26 cellular contexts compared by ENCODE assay signal in genomic region chr9:126128494-126129142, GRCh38.
DNase-seq lines count a peak whose midpoint lies in the region; ATAC-seq and TF ChIP-seq lines count a peak whose summit lies in the region.
"Had no signal": no experiment of that assay in that cellular context is flagged by ENCODE, and none has a peak within 500 bp of the region (broad histone marks: within the 10 kb centered on the region; RNA-seq: fewer than 3 reads in every experiment).

No MANE protein-coding gene starts in this region.

- H3K9me3 ChIP-seq in esophagus muscularis mucosa (peaks cover 0 to 9% (median 4%) of the 10 kb centered on the region in 4 donors), testis (no peaks in the 10 kb centered on the region)
- H3K9me3 ChIP-seq: breast epithelium, HAP-1, MG63, pancreas, SJSA1 had no signal

- H3K27ac ChIP-seq in esophagus muscularis mucosa (replicated peaks in 1 of 4) = no peak overlapping the region
- H3K27ac ChIP-seq in testis = no peak overlapping the region
- no peak overlapping the region for H3K27ac ChIP-seq in substantia nigra (ENCODE audit: low read depth, low read length, poor library complexity, severe bottlenecking)
- H3K27ac ChIP-seq: breast epithelium, heart right ventricle, left ventricle myocardium inferior, pancreas, sigmoid colon, SJSA1 had no signal

- H3K9me3 Mint-ChIP-seq in activated CD8-positive, alpha-beta T cell treated with anti-CD3 and anti-CD28 coated beads, Interleukin-2, amount 10 ng/mL, durations not matched to agents 7 days and 5 days (ENCODE audit: insufficient read depth) = no peaks in the 10 kb centered on the region
- no peaks in the 10 kb centered on the region for H3K9me3 Mint-ChIP-seq in activated CD8-positive, alpha-beta T cell treated with anti-CD3 and anti-CD28 coated beads for 36 hours
- H3K9me3 Mint-ChIP-seq: activated CD4-positive, alpha-beta T cell treated with anti-CD3 and anti-CD28 coated beads, Interleukin-2, amount 10 ng/mL, durations not matched to agents 7 days and 5 days; activated T-cell treated with anti-CD3 and anti-CD28 coated beads, Interleukin-2, amount 50 U/mL, for 24 hours had no signal

- no peak for TF ChIP-seq EP300 in esophagus muscularis mucosa (IDR thresholded peaks at IDR 0.05)

- no peak overlapping the region for H3K27ac Mint-ChIP-seq in activated CD8-positive, alpha-beta T cell treated with anti-CD3 and anti-CD28 coated beads, Interleukin-2, amount 10 ng/mL, durations not matched to agents 7 days and 5 days
- H3K27ac Mint-ChIP-seq in activated CD8-positive, alpha-beta T cell treated with anti-CD3 and anti-CD28 coated beads for 36 hours = no peak overlapping the region
- H3K27ac Mint-ChIP-seq: activated CD4-positive, alpha-beta T cell treated with anti-CD3 and anti-CD28 coated beads, Interleukin-2, amount 10 ng/mL, durations not matched to agents 7 days and 5 days; activated T-cell treated with anti-CD3 and anti-CD28 coated beads, Interleukin-2, amount 50 U/mL, for 24 hours; nephron; T-helper 17 cell had no signal

- POLR2A ChIA-PET in activated CD8-positive, alpha-beta T cell treated with anti-CD3 and anti-CD28 coated beads, Interleukin-2, amount 10 ng/mL, durations not matched to agents 7 days and 5 days (lab: Charles Lee) = no interaction called here
- POLR2A ChIA-PET in activated CD8-positive, alpha-beta T cell treated with anti-CD3 and anti-CD28 coated beads for 36 hours (lab: Charles Lee) = no interaction called here

- H3K36me3 ChIP-seq in esophagus muscularis mucosa = no peaks in the 10 kb centered on the region
- H3K36me3 ChIP-seq in testis (ENCODE audit: low read depth, missing control alignments) = no peaks in the 10 kb centered on the region
- H3K36me3 ChIP-seq: breast epithelium, HAP-1, heart right ventricle, left ventricle myocardium inferior, MG63, pancreas, sigmoid colon, SJSA1 had no signal

- CTCF ChIA-PET in activated CD8-positive, alpha-beta T cell treated with anti-CD3 and anti-CD28 coated beads, Interleukin-2, amount 10 ng/mL, durations not matched to agents 7 days and 5 days (lab: Charles Lee) = no interaction called here
- CTCF ChIA-PET in activated CD8-positive, alpha-beta T cell treated with anti-CD3 and anti-CD28 coated beads for 36 hours (lab: Charles Lee) = no interaction called here

- no peaks in the 10 kb centered on the region for H3K36me3 Mint-ChIP-seq in activated CD8-positive, alpha-beta T cell treated with anti-CD3 and anti-CD28 coated beads, Interleukin-2, amount 10 ng/mL, durations not matched to agents 7 days and 5 days (ENCODE audit: low read depth)
- H3K36me3 Mint-ChIP-seq in activated CD8-positive, alpha-beta T cell treated with anti-CD3 and anti-CD28 coated beads for 36 hours (ENCODE audit: low read depth) = no peaks in the 10 kb centered on the region

- H3K4me1 Mint-ChIP-seq in activated CD8-positive, alpha-beta T cell treated with anti-CD3 and anti-CD28 coated beads, Interleukin-2, amount 10 ng/mL, durations not matched to agents 7 days and 5 days (ENCODE audit: low read depth) = no peaks in the 10 kb centered on the region
- H3K4me1 Mint-ChIP-seq in activated CD8-positive, alpha-beta T cell treated with anti-CD3 and anti-CD28 coated beads for 36 hours (ENCODE audit: low read depth) = no peaks in the 10 kb centered on the region
- H3K4me1 Mint-ChIP-seq: activated CD4-positive, alpha-beta T cell treated with anti-CD3 and anti-CD28 coated beads, Interleukin-2, amount 10 ng/mL, durations not matched to agents 7 days and 5 days; nephron; T-helper 17 cell had no signal

- no peak overlapping the region for H3K4me3 Mint-ChIP-seq in activated CD8-positive, alpha-beta T cell treated with anti-CD3 and anti-CD28 coated beads, Interleukin-2, amount 10 ng/mL, durations not matched to agents 7 days and 5 days
- no peak overlapping the region for H3K4me3 Mint-ChIP-seq in activated CD8-positive, alpha-beta T cell treated with anti-CD3 and anti-CD28 coated beads for 36 hours
- H3K4me3 Mint-ChIP-seq: activated CD4-positive, alpha-beta T cell treated with anti-CD3 and anti-CD28 coated beads, Interleukin-2, amount 10 ng/mL, durations not matched to agents 7 days and 5 days; activated T-cell treated with anti-CD3 and anti-CD28 coated beads, Interleukin-2, amount 50 U/mL, for 24 hours; nephron; T-helper 17 cell had no signal

- 80% methylated on average over 13 of the region's 14 CpGs for WGBS in esophagus muscularis mucosa
- 93 to 94% methylated on average over 13 to 14 of the region's 14 CpGs for WGBS in testis, 2 donors

- peak; percentile 17 for DNase-seq in activated CD8-positive, alpha-beta T cell treated with anti-CD3 and anti-CD28 coated beads, Interleukin-2, amount 10 ng/mL, durations not matched to agents 7 days and 5 days
- no peak for DNase-seq in activated CD8-positive, alpha-beta T cell treated with anti-CD3 and anti-CD28 coated beads for 36 hours
- DNase-seq in NCI-H2196 treated with DMSO at 0.1 percent for 48 hours (lab: John Stamatoyannopoulos, UW; ENCODE audit: unreplicated experiment) (peak; percentile 21), esophagus muscularis mucosa (ENCODE audit: extremely low spot score) (peak; percentile 86), testis (peak; percentile 7), substantia nigra (lab: John Stamatoyannopoulos, UW) (no peak)
- DNase-seq: ACHN; activated CD4-positive, alpha-beta T cell treated with anti-CD3 and anti-CD28 coated beads, Interleukin-2, amount 10 ng/mL, durations not matched to agents 7 days and 5 days; activated naive CD4-positive, alpha-beta T cell treated with Interleukin-2 at 50 U/mL for 16 hours; activated T-cell treated with anti-CD3 and anti-CD28 coated beads, Interleukin-2, amount 50 U/mL, for 24 hours; amniotic stem cell; C1 segment of cervical spinal cord; heart right ventricle; left ventricle myocardium inferior; MG63; NCI-H1436 treated with DMSO at 0.1 percent for 48 hours; NCI-H2227 treated with DMSO at 0.1 percent for 48 hours; pancreas; sigmoid colon; T-helper 17 cell had no signal

- H3K4me3 ChIP-seq in esophagus muscularis mucosa (no peak overlapping the region), testis (no peak overlapping the region)
- H3K4me3 ChIP-seq: breast epithelium, HAP-1, heart right ventricle, left ventricle myocardium inferior, MG63, pancreas, sigmoid colon, SJSA1 had no signal

- TF ChIP-seq CTCF in activated CD8-positive, alpha-beta T cell treated with anti-CD3 and anti-CD28 coated beads for 36 hours (IDR thresholded peaks at IDR 0.05) = no peak
- TF ChIP-seq CTCF in esophagus muscularis mucosa (IDR thresholded peaks at IDR 0.05) (no peak), testis (IDR thresholded peaks at IDR 0.05) (no peak)

- H3K27me3 Mint-ChIP-seq in activated CD8-positive, alpha-beta T cell treated with anti-CD3 and anti-CD28 coated beads, Interleukin-2, amount 10 ng/mL, durations not matched to agents 7 days and 5 days (ENCODE audit: low read depth) = peaks cover 12% of the 10 kb centered on the region
- peaks cover 26% of the 10 kb centered on the region for H3K27me3 Mint-ChIP-seq in activated CD8-positive, alpha-beta T cell treated with anti-CD3 and anti-CD28 coated beads for 36 hours

- H3K4me1 ChIP-seq in esophagus muscularis mucosa (peaks cover 9 to 35% (median 27%) of the 10 kb centered on the region in 4 donors), testis (peaks cover 11% of the 10 kb centered on the region)
- H3K4me1 ChIP-seq: breast epithelium, HAP-1, pancreas, SJSA1 had no signal

- no peak for ATAC-seq in activated CD8-positive, alpha-beta T cell treated with anti-CD3 and anti-CD28 coated beads, Interleukin-2, amount 10 ng/mL, durations not matched to agents 7 days and 5 days
- no peak for ATAC-seq in activated CD8-positive, alpha-beta T cell treated with anti-CD3 and anti-CD28 coated beads for 36 hours
- ATAC-seq in HG02973 (IDR thresholded peaks at IDR 0.05; ENCODE audit: unreplicated experiment) (no peak), GM18873 (IDR thresholded peaks at IDR 0.05; ENCODE audit: low FRiP score, unreplicated experiment) (no peak)
- ATAC-seq: heart right ventricle, pancreas, T-helper 17 cell had no signal

- intact Hi-C loops in activated CD8-positive, alpha-beta T cell treated with anti-CD3 and anti-CD28 coated beads for 36 hours (cut with micrococcal nuclease) = no loop called here
- intact Hi-C loops in esophagus muscularis mucosa (cut with DNase I) (no loop called here), testis (cut with DNase I; ENCODE audit: low total_unique reads) (no loop called here)

- H3K27me3 ChIP-seq in esophagus muscularis mucosa (peaks cover 0 to 3% (median 0%) of the 10 kb centered on the region in 4 donors), testis (no peaks in the 10 kb centered on the region)
- H3K27me3 ChIP-seq: pancreas, sigmoid colon had no signal

- no peak for TF ChIP-seq POLR2A in esophagus muscularis mucosa (IDR thresholded peaks at IDR 0.05; ENCODE audit: low read depth)
- TF ChIP-seq POLR2A in testis (IDR thresholded peaks at IDR 0.05) = no peak

Comparison
In these comparisons a context has a peak if more than half of its experiments do, and no peak if none do; other contexts are left out.
1. DNase-seq: peak in activated CD8-positive, alpha-beta T cell treated with anti-CD3 and anti-CD28 coated beads, Interleukin-2, amount 10 ng/mL, durations not matched to agents 7 days and 5 days (single experiment), NCI-H2196 treated with DMSO at 0.1 percent for 48 hours (single experiment), esophagus muscularis mucosa (single experiment) and testis (single experiment); none in activated CD8-positive, alpha-beta T cell treated with anti-CD3 and anti-CD28 coated beads for 36 hours (single experiment) and substantia nigra (0 of 49).